Comparison of ENCODE assay signal across 9 cellular contexts in genomic region chr16:2178321-2179106, GRCh38. TPM values are rescaled to one million over a fixed set of nuclear protein-coding genes. Genes with fewer than 3 reads are reported as not detected.
A peak's percentile ranks its signal among the peaks of the same experiment; 100 is the strongest.
DNase-seq lines count a peak whose midpoint lies in the region; ATAC-seq and TF ChIP-seq lines count a peak whose summit lies in the region.
"Had no signal": no experiment of that assay in that cellular context is flagged by ENCODE, and none has a peak within 500 bp of the region (broad histone marks: within the 10 kb centered on the region; RNA-seq: fewer than 3 reads in every experiment).

No MANE protein-coding gene starts in this region.

- ATAC-seq in activated T-helper 17 cell treated with anti-CD3 and anti-CD28 coated beads, Interleukin-2, amount 50 U/mL, for 72 hours (replicated peaks): peak; percentile 54
- ATAC-seq in HG03025 (IDR thresholded peaks at IDR 0.05; ENCODE audit: low FRiP score, unreplicated experiment): no peak
- no peak for ATAC-seq in GM21717 (IDR thresholded peaks at IDR 0.05; ENCODE audit: unreplicated experiment)
- no peak for ATAC-seq in GM21423 (IDR thresholded peaks at IDR 0.05; ENCODE audit: unreplicated experiment)
- ATAC-seq: PC-3 had no signal

- no peak overlapping the region for H3K4me3 Mint-ChIP-seq in activated naive CD4-positive, alpha-beta T cell treated with anti-CD3 and anti-CD28 coated beads for 36 hours
- H3K4me3 Mint-ChIP-seq in activated T-helper 17 cell treated with anti-CD3 and anti-CD28 coated beads, Interleukin-2, amount 50 U/mL, for 72 hours: no peak overlapping the region

- intact Hi-C loops in activated naive CD4-positive, alpha-beta T cell treated with anti-CD3 and anti-CD28 coated beads for 36 hours (cut with micrococcal nuclease): no loop called here
- intact Hi-C loops in testis (cut with DNase I; ENCODE audit: low total_unique reads): no loop called here

- 9 to 33% methylated on average over 7 to 101 of the region's 106 CpGs for WGBS in testis, 2 donors

- peaks cover 11% of the 10 kb centered on the region for H3K36me3 Mint-ChIP-seq in activated naive CD4-positive, alpha-beta T cell treated with anti-CD3 and anti-CD28 coated beads for 36 hours (ENCODE audit: low read depth)
- peaks cover 16% of the 10 kb centered on the region for H3K36me3 Mint-ChIP-seq in activated T-helper 17 cell treated with anti-CD3 and anti-CD28 coated beads, Interleukin-2, amount 50 U/mL, for 72 hours (ENCODE audit: low read depth)

- no peak for TF ChIP-seq POLR2A in testis (IDR thresholded peaks at IDR 0.05)

- no peak overlapping the region for H3K27ac Mint-ChIP-seq in activated naive CD4-positive, alpha-beta T cell treated with anti-CD3 and anti-CD28 coated beads for 36 hours
- H3K27ac Mint-ChIP-seq in activated T-helper 17 cell treated with anti-CD3 and anti-CD28 coated beads, Interleukin-2, amount 50 U/mL, for 72 hours: no peak overlapping the region

- no peaks in the 10 kb centered on the region for H3K4me1 ChIP-seq in testis

- no peaks in the 10 kb centered on the region for H3K36me3 ChIP-seq in testis (ENCODE audit: low read depth, missing control alignments)

- peak; percentile 12 for DNase-seq in activated naive CD4-positive, alpha-beta T cell treated with anti-CD3 and anti-CD28 coated beads for 36 hours
- DNase-seq in activated naive CD4-positive, alpha-beta T cell (lab: John Stamatoyannopoulos, UW): no peak
- peak; percentile 95 for DNase-seq in iPS-NIHi11 (ENCODE audit: low spot score)
- peak; percentile 71 for DNase-seq in testis
- DNase-seq: PC-3 had no signal

- no peaks in the 10 kb centered on the region for H3K9me3 ChIP-seq in testis

- TF ChIP-seq CTCF in testis (IDR thresholded peaks at IDR 0.05): no peak

- no peaks in the 10 kb centered on the region for H3K27me3 Mint-ChIP-seq in activated naive CD4-positive, alpha-beta T cell treated with anti-CD3 and anti-CD28 coated beads for 36 hours (ENCODE audit: low read depth)
- H3K27me3 Mint-ChIP-seq in activated T-helper 17 cell treated with anti-CD3 and anti-CD28 coated beads, Interleukin-2, amount 50 U/mL, for 72 hours: no peaks in the 10 kb centered on the region

- H3K27me3 ChIP-seq in testis: no peaks in the 10 kb centered on the region

- no peak overlapping the region for H3K27ac ChIP-seq in testis

- H3K4me1 Mint-ChIP-seq in activated naive CD4-positive, alpha-beta T cell treated with anti-CD3 and anti-CD28 coated beads for 36 hours (ENCODE audit: low read depth): no peaks in the 10 kb centered on the region
- H3K4me1 Mint-ChIP-seq in activated T-helper 17 cell treated with anti-CD3 and anti-CD28 coated beads, Interleukin-2, amount 50 U/mL, for 72 hours: no peaks in the 10 kb centered on the region

- CTCF ChIA-PET in activated naive CD4-positive, alpha-beta T cell treated with anti-CD3 and anti-CD28 coated beads for 36 hours (lab: Charles Lee): no interaction called here

- H3K9me3 Mint-ChIP-seq in activated naive CD4-positive, alpha-beta T cell treated with anti-CD3 and anti-CD28 coated beads for 36 hours: no peaks in the 10 kb centered on the region
- H3K9me3 Mint-ChIP-seq in activated T-helper 17 cell treated with anti-CD3 and anti-CD28 coated beads, Interleukin-2, amount 50 U/mL, for 72 hours: no peaks in the 10 kb centered on the region

- H3K4me3 ChIP-seq in testis: peak overlapping the region; percentile 24 to 38

RNA-seq across cellular contexts. Expression of gene CASKIN1, which starts 17.9 kb away (rescaled TPM):
- total RNA-seq in activated naive CD4-positive, alpha-beta T cell treated with anti-CD3 and anti-CD28 coated beads for 36 hours: under 1 TPM; 0.15 to 0.17 TPM
- 1 to 10 TPM in 1 of 2 donors, under 1 TPM in 1; 0.78 to 6.6 TPM for total RNA-seq in activated T-helper 17 cell treated with anti-CD3 and anti-CD28 coated beads, Interleukin-2, amount 50 U/mL, for 72 hours
- total RNA-seq in testis: 100 to 1,000 TPM in 1 of 2 donors, 1 to 10 TPM in 1; 6.4 to 159 TPM
- 2.1 TPM for polyA plus RNA-seq in testis (ENCODE audit: insufficient read depth, low read depth, low replicate concordance)

RNA-seq across cellular contexts. Expression of gene TRAF7, which starts 22.9 kb away (rescaled TPM):
- total RNA-seq in activated naive CD4-positive, alpha-beta T cell treated with anti-CD3 and anti-CD28 coated beads for 36 hours: 100 to 1,000 TPM; 102 to 104 TPM
- 10 to 100 TPM; 49.8 to 80.1 TPM for total RNA-seq in activated T-helper 17 cell treated with anti-CD3 and anti-CD28 coated beads, Interleukin-2, amount 50 U/mL, for 72 hours
- total RNA-seq in testis: 10 to 100 TPM; 36.0 to 46.1 TPM
- 44.6 TPM for polyA plus RNA-seq in testis (ENCODE audit: insufficient read depth, low read depth, low replicate concordance)

RNA-seq across cellular contexts. Expression of gene MLST8, which starts 26.7 kb away (rescaled TPM):
- 10 to 100 TPM; 70.0 to 70.1 TPM for total RNA-seq in activated naive CD4-positive, alpha-beta T cell treated with anti-CD3 and anti-CD28 coated beads for 36 hours
- 10 to 100 TPM; 33.4 to 48.8 TPM for total RNA-seq in activated T-helper 17 cell treated with anti-CD3 and anti-CD28 coated beads, Interleukin-2, amount 50 U/mL, for 72 hours
- total RNA-seq in testis: 100 to 1,000 TPM in 1 of 2 donors, 10 to 100 TPM in 1; 95.4 to 113 TPM
- polyA plus RNA-seq in testis (ENCODE audit: insufficient read depth, low read depth, low replicate concordance): 89.0 TPM

RNA-seq across cellular contexts. Expression of gene RAB26, which starts 30.1 kb away (rescaled TPM):
- total RNA-seq in activated naive CD4-positive, alpha-beta T cell treated with anti-CD3 and anti-CD28 coated beads for 36 hours: not detected
- total RNA-seq in activated T-helper 17 cell treated with anti-CD3 and anti-CD28 coated beads, Interleukin-2, amount 50 U/mL, for 72 hours: under 1 TPM; 0.28 to 0.34 TPM
- 1 to 10 TPM; 3.2 to 3.6 TPM for total RNA-seq in testis
- 1.5 TPM for polyA plus RNA-seq in testis (ENCODE audit: insufficient read depth, low read depth, low replicate concordance)

RNA-seq across cellular contexts. Expression of gene BRICD5, which starts 32.1 kb away (rescaled TPM):
- total RNA-seq in activated naive CD4-positive, alpha-beta T cell treated with anti-CD3 and anti-CD28 coated beads for 36 hours: 1 to 10 TPM; 2.6 to 3.1 TPM
- total RNA-seq in activated T-helper 17 cell treated with anti-CD3 and anti-CD28 coated beads, Interleukin-2, amount 50 U/mL, for 72 hours: 1 to 10 TPM; 6.9 to 8.9 TPM
- 10 to 100 TPM; 37.8 to 66.5 TPM for total RNA-seq in testis
- polyA plus RNA-seq in testis (ENCODE audit: insufficient read depth, low read depth, low replicate concordance): 25.1 TPM

Comparison
In these comparisons a context has a peak if more than half of its experiments do, and no peak if none do; other contexts are left out.
1. DNase-seq: peak in activated naive CD4-positive, alpha-beta T cell treated with anti-CD3 and anti-CD28 coated beads for 36 hours (single experiment), iPS-NIHi11 (single experiment) and testis (single experiment); none in activated naive CD4-positive, alpha-beta T cell (0 of 4).